ENCODE assay signal across 1 cellular context in the genomic region with DNA sequence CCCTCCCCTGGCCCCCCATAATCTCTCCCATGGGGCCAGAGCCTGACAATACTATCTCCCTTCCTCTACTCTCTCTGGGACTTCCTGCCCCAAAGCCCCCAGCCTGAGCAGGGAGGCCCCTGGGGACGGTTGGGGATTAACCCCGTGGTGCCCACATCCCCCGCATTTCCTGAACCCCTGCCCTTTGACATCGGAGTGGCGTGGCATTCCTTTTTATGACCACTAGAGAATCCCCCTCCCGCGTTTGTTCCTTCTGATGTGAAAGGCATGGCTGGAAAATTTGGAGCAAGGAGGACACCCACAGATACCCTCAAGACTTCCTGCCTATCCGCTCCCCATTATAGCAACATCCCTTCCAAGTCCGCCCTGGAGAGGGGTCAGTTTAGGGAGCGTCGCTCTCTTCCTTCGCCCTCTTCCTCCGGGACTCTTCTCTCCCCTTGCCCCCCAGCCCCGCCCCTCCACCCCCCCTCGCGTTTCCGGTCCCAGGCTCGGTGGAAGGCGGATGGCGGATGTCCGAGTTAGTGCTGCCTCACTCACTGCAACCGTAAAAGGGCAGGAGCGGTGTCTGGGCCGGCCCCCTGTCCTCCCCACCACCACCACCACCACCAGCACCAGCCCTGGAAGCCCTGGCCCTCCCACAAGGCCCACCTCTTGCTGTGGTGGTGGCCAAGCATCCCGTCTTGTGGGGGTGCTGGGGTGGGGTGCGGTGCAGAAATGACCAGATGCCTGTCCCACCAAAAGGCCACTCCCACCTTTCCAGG.
TF ChIP-seq lines count a peak whose summit lies in the region.

No MANE protein-coding gene starts in this region.

TF ChIP-seq in IMR-90, 13 proteins besides CTCF, POLR2A, EP300 and RAD21:
- peak; percentile 61; the same call in 1 of the 2 replicates for TF ChIP-seq MAZ (IDR thresholded peaks at IDR 0.05; ENCODE audit: borderline replicate concordance, low read depth, low read length)
- no peak for TF ChIP-seq MAFK (IDR thresholded peaks at IDR 0.05; ENCODE audit: low read depth, low read length)
TF ChIP-seq in IMR-90: peak in this region for 1.
